In genomic region chr16:15545544-15545943, GRCh38 we compare ENCODE assay signal across 33 cellular contexts.
"Had no signal": no experiment of that assay in that cellular context is flagged by ENCODE, and none has a peak within 500 bp of the region (broad histone marks: within the 10 kb centered on the region; RNA-seq: fewer than 3 reads in every experiment).

No MANE protein-coding gene starts in this region.

- H3K36me3 ChIP-seq: brain microvascular endothelial cell had no signal

- H3K36me3 Mint-ChIP-seq: activated CD4-positive, alpha-beta memory T cell treated with anti-CD3 and anti-CD28 coated beads for 36 hours; activated CD8-positive, alpha-beta memory T cell treated with anti-CD3 and anti-CD28 coated beads, Interleukin-2, amount 10 ng/mL, durations not matched to agents 7 days and 5 days; activated naive CD4-positive, alpha-beta T cell treated with anti-CD3 and anti-CD28 coated beads, Interleukin-2, amount 10 ng/mL, durations not matched to agents 7 days and 5 days; activated naive CD8-positive, alpha-beta T cell treated with anti-CD3 and anti-CD28 coated beads, Interleukin-2, amount 10 ng/mL, durations not matched to agents 7 days and 5 days had no signal

- H3K9me3 Mint-ChIP-seq: activated CD4-positive, alpha-beta T cell treated with anti-CD3 and anti-CD28 coated beads, Interleukin-2, amount 10 ng/mL, durations not matched to agents 24 days and 14 days; activated naive CD4-positive, alpha-beta T cell treated with anti-CD3 and anti-CD28 coated beads, Interleukin-2, amount 10 ng/mL, durations not matched to agents 7 days and 5 days; activated naive CD8-positive, alpha-beta T cell treated with anti-CD3 and anti-CD28 coated beads, Interleukin-2, amount 10 ng/mL, durations not matched to agents 7 days and 5 days; activated T-helper 1 cell treated with anti-CD3 and anti-CD28 coated beads, Interleukin-12 subunit alpha, Interleukin-12 subunit beta, Interleukin-2, Interleukin-4 antibody, amounts not matched to agents 30 ng/mL and 10 ng/mL and 1 ng/mL, durations not matched to agents 14 hours and 24 hours and 36 hours; central memory CD8-positive, alpha-beta T cell; T-helper 2 cell treated with Interferon-gamma antibody and Interleukin-4, amounts not matched to agents 5 μg/mL and 100 μg/mL, for 36 hours had no signal

- H3K4me1 Mint-ChIP-seq: activated CD8-positive, alpha-beta memory T cell treated with anti-CD3 and anti-CD28 coated beads, Interleukin-2, amount 10 ng/mL, durations not matched to agents 7 days and 5 days; activated naive CD4-positive, alpha-beta T cell treated with anti-CD3 and anti-CD28 coated beads, Interleukin-2, amount 10 ng/mL, durations not matched to agents 7 days and 5 days; activated naive CD8-positive, alpha-beta T cell treated with anti-CD3 and anti-CD28 coated beads, Interleukin-2, amount 10 ng/mL, durations not matched to agents 7 days and 5 days; T-helper 17 cell had no signal

- H3K27me3 Mint-ChIP-seq: activated CD4-positive, alpha-beta memory T cell treated with anti-CD3 and anti-CD28 coated beads for 36 hours; activated CD4-positive, alpha-beta T cell treated with anti-CD3 and anti-CD28 coated beads, Interleukin-2, amount 10 ng/mL, durations not matched to agents 24 days and 14 days; activated CD8-positive, alpha-beta memory T cell treated with anti-CD3 and anti-CD28 coated beads, Interleukin-2, amount 10 ng/mL, durations not matched to agents 7 days and 5 days; activated naive CD4-positive, alpha-beta T cell treated with anti-CD3 and anti-CD28 coated beads, Interleukin-2, amount 10 ng/mL, durations not matched to agents 7 days and 5 days; activated naive CD8-positive, alpha-beta T cell treated with anti-CD3 and anti-CD28 coated beads, Interleukin-2, amount 10 ng/mL, durations not matched to agents 7 days and 5 days; central memory CD8-positive, alpha-beta T cell; T-helper 17 cell had no signal

- ATAC-seq: activated CD4-positive, alpha-beta T cell treated with anti-CD3 and anti-CD28 coated beads for 36 hours; activated CD8-positive, alpha-beta memory T cell treated with anti-CD3 and anti-CD28 coated beads, Interleukin-2, amount 10 ng/mL, durations not matched to agents 7 days and 5 days; activated CD8-positive, alpha-beta T cell treated with anti-CD3 and anti-CD28 coated beads, Interleukin-2, amount 10 ng/mL, durations not matched to agents 7 days and 5 days; activated naive CD4-positive, alpha-beta T cell treated with anti-CD3 and anti-CD28 coated beads, Interleukin-2, amount 50 U/mL, for 72 hours; esophagus mucosa; T-helper 17 cell had no signal

- DNase-seq: activated CD4-positive, alpha-beta memory T cell treated with anti-CD3 and anti-CD28 coated beads for 36 hours; activated CD4-positive, alpha-beta T cell treated with anti-CD3 and anti-CD28 coated beads for 36 hours; activated CD4-positive, alpha-beta T cell treated with anti-CD3 and anti-CD28 coated beads, Interleukin-2, amount 10 ng/mL, durations not matched to agents 24 days and 14 days; activated CD4-positive, CD25-positive, alpha-beta regulatory T cell; activated CD4-positive, CD25-positive, alpha-beta regulatory T cell treated with anti-CD3 and anti-CD28 coated beads, Interleukin-2, amount 50 U/mL, for 72 hours; activated CD8-positive, alpha-beta memory T cell treated with anti-CD3 and anti-CD28 coated beads, Interleukin-2, amount 10 ng/mL, durations not matched to agents 7 days and 5 days; activated CD8-positive, alpha-beta memory T cell treated with anti-CD3 and anti-CD28 coated beads, Interleukin-2, amount 50 U/mL, for 4 hours; activated CD8-positive, alpha-beta T cell treated with anti-CD3 and anti-CD28 coated beads, Interleukin-2, amount 10 ng/mL, durations not matched to agents 7 days and 5 days; activated gamma-delta T cell; activated naive CD4-positive, alpha-beta T cell; activated naive CD4-positive, alpha-beta T cell treated with anti-CD3 and anti-CD28 coated beads, Interleukin-2, amount 10 ng/mL, durations not matched to agents 7 days and 5 days; activated naive CD8-positive, alpha-beta T cell treated with anti-CD3 and anti-CD28 coated beads, Interleukin-2, amount 10 ng/mL, durations not matched to agents 7 days and 5 days; activated T-cell treated with anti-CD3 and anti-CD28 coated beads, Interleukin-2, amount 50 U/mL, for 1 hour; activated T-cell treated with anti-CD3 and anti-CD28 coated beads, Interleukin-2, amount 50 U/mL, for 48 hours; anterior cingulate cortex; brain microvascular endothelial cell; cortex of kidney; dermis blood vessel endothelial cell; effector CD8-positive, alpha-beta T cell; foreskin fibroblast; head of caudate nucleus; hippocampal formation; T-helper 1 cell; T-helper 17 cell; T1000 had no signal

- H3K27ac ChIP-seq: brain microvascular endothelial cell had no signal

- FAIRE-seq: astrocyte, bronchial epithelial cell, frontal cortex had no signal

- H3K4me3 Mint-ChIP-seq: activated CD4-positive, alpha-beta memory T cell treated with anti-CD3 and anti-CD28 coated beads for 36 hours; activated CD4-positive, alpha-beta T cell treated with anti-CD3 and anti-CD28 coated beads for 36 hours; activated CD4-positive, alpha-beta T cell treated with anti-CD3 and anti-CD28 coated beads, Interleukin-2, amount 10 ng/mL, durations not matched to agents 24 days and 14 days; activated CD8-positive, alpha-beta memory T cell treated with anti-CD3 and anti-CD28 coated beads, Interleukin-2, amount 10 ng/mL, durations not matched to agents 7 days and 5 days; activated CD8-positive, alpha-beta T cell treated with anti-CD3 and anti-CD28 coated beads, Interleukin-2, amount 10 ng/mL, durations not matched to agents 7 days and 5 days; activated naive CD4-positive, alpha-beta T cell treated with anti-CD3 and anti-CD28 coated beads, Interleukin-2, amount 10 ng/mL, durations not matched to agents 7 days and 5 days; activated naive CD8-positive, alpha-beta T cell treated with anti-CD3 and anti-CD28 coated beads, Interleukin-2, amount 10 ng/mL, durations not matched to agents 7 days and 5 days; activated T-helper 1 cell treated with anti-CD3 and anti-CD28 coated beads, Interleukin-12 subunit alpha, Interleukin-12 subunit beta, Interleukin-2, Interleukin-4 antibody, amounts not matched to agents 30 ng/mL and 10 ng/mL and 1 ng/mL, durations not matched to agents 14 hours and 24 hours and 36 hours; central memory CD8-positive, alpha-beta T cell; T-helper 17 cell; T-helper 2 cell treated with Interferon-gamma antibody and Interleukin-4, amounts not matched to agents 5 μg/mL and 100 μg/mL, for 36 hours had no signal

- H3K27me3 ChIP-seq: brain microvascular endothelial cell had no signal

- H3K27ac Mint-ChIP-seq: activated CD4-positive, alpha-beta memory T cell treated with anti-CD3 and anti-CD28 coated beads for 36 hours; activated CD4-positive, alpha-beta T cell treated with anti-CD3 and anti-CD28 coated beads for 36 hours; activated CD4-positive, alpha-beta T cell treated with anti-CD3 and anti-CD28 coated beads, Interleukin-2, amount 10 ng/mL, durations not matched to agents 24 days and 14 days; activated CD8-positive, alpha-beta memory T cell treated with anti-CD3 and anti-CD28 coated beads, Interleukin-2, amount 10 ng/mL, durations not matched to agents 7 days and 5 days; activated CD8-positive, alpha-beta T cell treated with anti-CD3 and anti-CD28 coated beads, Interleukin-2, amount 10 ng/mL, durations not matched to agents 7 days and 5 days; activated naive CD4-positive, alpha-beta T cell treated with anti-CD3 and anti-CD28 coated beads, Interleukin-2, amount 10 ng/mL, durations not matched to agents 7 days and 5 days; activated naive CD4-positive, alpha-beta T cell treated with anti-CD3 and anti-CD28 coated beads, Interleukin-2, amount 50 U/mL, for 72 hours; activated naive CD8-positive, alpha-beta T cell treated with anti-CD3 and anti-CD28 coated beads, Interleukin-2, amount 10 ng/mL, durations not matched to agents 7 days and 5 days; activated T-helper 1 cell treated with anti-CD3 and anti-CD28 coated beads, Interleukin-12 subunit alpha, Interleukin-12 subunit beta, Interleukin-2, Interleukin-4 antibody, amounts not matched to agents 30 ng/mL and 10 ng/mL and 1 ng/mL, durations not matched to agents 14 hours and 24 hours and 36 hours; T-helper 17 cell; T-helper 2 cell treated with Interferon-gamma antibody and Interleukin-4, amounts not matched to agents 5 μg/mL and 100 μg/mL, for 36 hours had no signal
